ENCODE assay signal across 11 cellular contexts in the genomic region with DNA sequence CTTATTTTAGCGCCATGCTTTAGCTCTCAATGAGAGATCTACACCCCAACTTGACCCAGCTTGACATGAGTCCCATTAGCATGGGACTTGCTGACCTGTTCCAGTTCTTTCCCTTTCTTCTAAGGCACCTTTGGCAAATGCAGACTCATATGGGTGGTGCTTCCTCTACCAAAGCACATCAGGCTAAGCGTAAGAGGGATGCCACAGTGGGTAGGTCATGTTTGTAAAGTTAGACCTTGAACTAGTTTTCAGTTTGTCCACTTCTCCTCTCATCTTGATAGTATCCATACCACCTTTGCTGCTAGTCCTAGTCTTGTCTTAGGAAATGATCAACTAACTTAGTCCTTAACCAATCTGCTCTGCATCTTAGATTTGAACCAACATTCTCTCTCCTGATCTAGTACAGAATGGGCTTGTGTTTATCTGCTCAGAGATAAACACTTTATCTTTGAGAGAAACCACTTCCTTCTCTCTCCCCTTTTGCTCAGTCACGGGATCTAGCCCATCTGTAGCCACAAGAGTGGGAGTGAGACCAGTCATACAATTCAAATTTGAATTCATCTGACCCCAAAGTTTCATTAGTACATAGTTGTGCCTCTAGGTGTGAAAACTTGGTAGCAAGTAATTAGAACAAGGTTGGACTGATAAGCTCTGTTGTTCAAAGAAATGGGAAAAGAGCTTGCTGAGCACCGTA.
A peak's percentile ranks its signal among the peaks of the same experiment; 100 is the strongest.
DNase-seq lines count a peak whose midpoint lies in the region; ATAC-seq, FAIRE-seq and TF ChIP-seq lines count a peak whose summit lies in the region.
"Had no signal": no experiment of that assay in that cellular context is flagged by ENCODE, and none has a peak within 500 bp of the region (broad histone marks: within the 10 kb centered on the region; RNA-seq: fewer than 3 reads in every experiment).

No MANE protein-coding gene starts in this region.

- no peak for TF ChIP-seq POLR2A in NB4 (IDR thresholded peaks at IDR 0.05; ENCODE audit: extremely low read depth, insufficient read length)

- H3K36me3 ChIP-seq in mucosa of descending colon (ENCODE audit: low read depth) = no peaks in the 10 kb centered on the region
- H3K36me3 ChIP-seq: SJCRH30 had no signal

- DNase-seq in NB4 (ENCODE audit: low read depth) (peak; percentile 71), mucosa of descending colon (no peak), GOT3 (lab: John Stamatoyannopoulos, UW) (no peak), frontal cortex (ENCODE audit: low spot score in 2 of 2) (no peak), GM10266 (ENCODE audit: extremely low spot score) (no peak), left colon (no peak)
- DNase-seq: midbrain, SJCRH30 had no signal

- H3K9me3 ChIP-seq in mucosa of descending colon = peaks cover 4% of the 10 kb centered on the region
- H3K9me3 ChIP-seq: SJCRH30 had no signal

- TF ChIP-seq CTCF in NB4 (IDR thresholded peaks at IDR 0.05; ENCODE audit: low read depth, low read length) (no peak), mucosa of descending colon (IDR thresholded peaks at IDR 0.05) (no peak), GM10266 (IDR thresholded peaks at IDR 0.05; ENCODE audit: control insufficient read depth, insufficient read depth, low read depth, missing control alignments) (no peak)

- H3K4me3 ChIP-seq in NB4 (ENCODE audit: low read depth, low read length) (no peak overlapping the region), mucosa of descending colon (no peak overlapping the region)
- H3K4me3 ChIP-seq: SJCRH30 had no signal

- no peak for FAIRE-seq in frontal cortex (lab: Jason Lieb, UNC)
- FAIRE-seq: colon had no signal

- ATAC-seq in GM19025 (IDR thresholded peaks at IDR 0.05; ENCODE audit: low read depth, unreplicated experiment) (peak; percentile 79), HG02759 (IDR thresholded peaks at IDR 0.05; ENCODE audit: unreplicated experiment) (peak; percentile 90), mucosa of descending colon (peak; percentile 74), left colon (no peak)

- no peaks in the 10 kb centered on the region for H3K4me1 ChIP-seq in mucosa of descending colon (ENCODE audit: low read depth)
- H3K4me1 ChIP-seq: SJCRH30 had no signal

- intact Hi-C loops in mucosa of descending colon (cut with DNase I, micrococcal nuclease) = no loop called here
- intact Hi-C loops in left colon (cut with DNase I, micrococcal nuclease) = no loop called here
